ENCODE assay signal across 20 cellular contexts in genomic region chr10:124665980-124666379, GRCh38.
A peak's percentile ranks its signal among the peaks of the same experiment; 100 is the strongest.
DNase-seq lines count a peak whose midpoint lies in the region; ATAC-seq lines count a peak whose summit lies in the region.
"Had no signal": no experiment of that assay in that cellular context is flagged by ENCODE, and none has a peak within 500 bp of the region (broad histone marks: within the 10 kb centered on the region; RNA-seq: fewer than 3 reads in every experiment).

No MANE protein-coding gene starts in this region.

- H3K27ac ChIP-seq in SJSA1 (peak overlapping the region; percentile 48; the same call in 1 of the 2 replicates), layer of hippocampus (ENCODE audit: low read depth, low read length) (peak overlapping the region; percentile 4), substantia nigra (ENCODE audit: low read depth, low read length, poor library complexity, severe bottlenecking) (peak overlapping the region; percentile 63)
- H3K27ac ChIP-seq: esophagus squamous epithelium, parathyroid adenoma, sigmoid colon had no signal

- H3K9me3 ChIP-seq in SJSA1 (replicated peaks), result no peaks in the 10 kb centered on the region
- H3K9me3 ChIP-seq: esophagus squamous epithelium, sigmoid colon had no signal

- H3K4me1 ChIP-seq in SJSA1 (replicated peaks), result peaks cover 17% of the 10 kb centered on the region

- no peaks in the 10 kb centered on the region for H3K27me3 ChIP-seq in SJSA1 (replicated peaks)
- H3K27me3 ChIP-seq in layer of hippocampus (ENCODE audit: control insufficient read depth, insufficient read depth, low read length), result no peaks in the 10 kb centered on the region
- H3K27me3 ChIP-seq: esophagus squamous epithelium, sigmoid colon had no signal

- H3K4me3 ChIP-seq in SJSA1, result no peak overlapping the region
- H3K4me3 ChIP-seq: esophagus squamous epithelium, sigmoid colon had no signal

- DNase-seq in GM03348 (ENCODE audit: low spot score) (peak; percentile 44), SJSA1 (ENCODE audit: low read depth in 1 of 2, low spot score in 2 of 2) (no peak), substantia nigra (lab: John Stamatoyannopoulos, UW) (no peak), middle frontal gyrus (ENCODE audit: extremely low spot score, low spot score) (no peak), NCI-H69 (lab: John Stamatoyannopoulos, UW) (no peak)
- DNase-seq: activated CD8-positive, alpha-beta T cell treated with anti-CD3 and anti-CD28 coated beads for 36 hours; activated effector memory CD4-positive, alpha-beta T cell treated with anti-CD3 and anti-CD28 coated beads, Interleukin-2, amount 50 U/mL, for 16 hours; activated naive CD8-positive, alpha-beta T cell treated with anti-CD3 and anti-CD28 coated beads, Interleukin-2, amount 50 U/mL, for 24 hours; activated T-cell treated with anti-CD3 and anti-CD28 coated beads for 4 hours; CD8-positive, alpha-beta memory T cell; endodermal cell; esophagus squamous epithelium; NCI-H1092 treated with DMSO at 0.1 percent for 48 hours; NCI-H2081 treated with DMSO at 0.1 percent for 48 hours; NCI-H524; sigmoid colon had no signal

- ATAC-seq in GM18868 (IDR thresholded peaks at IDR 0.05; ENCODE audit: unreplicated experiment), result no peak
- ATAC-seq: activated CD4-positive, CD25-positive, alpha-beta regulatory T cell treated with anti-CD3 and anti-CD28 coated beads, Interleukin-2, amount 50 U/mL, for 24 hours; activated CD8-positive, alpha-beta T cell treated with anti-CD3 and anti-CD28 coated beads for 36 hours; activated naive CD8-positive, alpha-beta T cell treated with anti-CD3 and anti-CD28 coated beads, Interleukin-2, amount 50 U/mL, for 24 hours had no signal

- H3K36me3 ChIP-seq in SJSA1, result no peaks in the 10 kb centered on the region

Comparison
In these comparisons a context has a peak if more than half of its experiments do, and no peak if none do; other contexts are left out.
1. H3K27ac ChIP-seq: peak in every context shown above with its lines; median percentile 63 in substantia nigra; 48 in SJSA1; 4 in layer of hippocampus.